8 cellular contexts compared by ENCODE assay signal in genomic region chr12:95859344-95859816, GRCh38. TPM values are rescaled to one million over a fixed set of nuclear protein-coding genes. Genes with fewer than 3 reads are reported as not detected.
DNase-seq lines count a peak whose midpoint lies in the region; ATAC-seq and TF ChIP-seq lines count a peak whose summit lies in the region.

No MANE protein-coding gene starts in this region.

- peak overlapping the region; percentile 62 for H3K27ac ChIP-seq in AG04450 (ENCODE audit: low read depth, low read length)
- H3K27ac ChIP-seq in iPS-18a (ENCODE audit: low read length) = peak overlapping the region; percentile 92

- no peaks in the 10 kb centered on the region for H3K9me3 Mint-ChIP-seq in activated T-cell treated with anti-CD3 and anti-CD28 coated beads, Interleukin-2, amount 50 U/mL, for 4 hours

- H3K4me3 Mint-ChIP-seq in activated T-cell treated with anti-CD3 and anti-CD28 coated beads, Interleukin-2, amount 50 U/mL, for 4 hours = no peak overlapping the region

- H3K9ac ChIP-seq in iPS-18a (ENCODE audit: low read length) = peak overlapping the region; percentile 98

- H3K27me3 Mint-ChIP-seq in activated T-cell treated with anti-CD3 and anti-CD28 coated beads, Interleukin-2, amount 50 U/mL, for 4 hours (ENCODE audit: low read depth) = no peaks in the 10 kb centered on the region

- TF ChIP-seq CTCF in AG04450 (IDR thresholded peaks at IDR 0.05; ENCODE audit: low read depth, low read length) = no peak
- no peak for TF ChIP-seq CTCF in LNCaP clone FGC (IDR thresholded peaks at IDR 0.05; ENCODE audit: control insufficient read depth, extremely low read depth, insufficient read depth)

- peak; percentile 31 for ATAC-seq in GM18502 (IDR thresholded peaks at IDR 0.05; ENCODE audit: poor library complexity, unreplicated experiment)
- peak; percentile 27 to 36 for ATAC-seq in activated T-cell treated with anti-CD3 and anti-CD28 coated beads, Interleukin-2, amount 50 U/mL, for 4 hours

- H3K4me1 Mint-ChIP-seq in activated T-cell treated with anti-CD3 and anti-CD28 coated beads, Interleukin-2, amount 50 U/mL, for 4 hours (ENCODE audit: low read depth) = peaks cover 24% of the 10 kb centered on the region

- POLR2A ChIA-PET in AG04450 (lab: Yijun Ruan, JAX) = no interaction called here

- H3K27me3 ChIP-seq in AG04450 (ENCODE audit: control insufficient read depth, insufficient read depth, low read length) = no peaks in the 10 kb centered on the region
- no peaks in the 10 kb centered on the region for H3K27me3 ChIP-seq in iPS-18a (ENCODE audit: control insufficient read depth, insufficient read depth, low read length)

- peaks cover 35% of the 10 kb centered on the region for H3K36me3 ChIP-seq in iPS-18a (ENCODE audit: control insufficient read depth, low read depth, low read length)

- H3K4me1 ChIP-seq in iPS-18a (ENCODE audit: control insufficient read depth, low read depth, low read length) = no peaks in the 10 kb centered on the region

- DNase-seq in AG04450 (ENCODE audit: low read depth, low spot score) = no peak
- DNase-seq in LNCaP clone FGC (ENCODE audit: low read depth) = no peak
- DNase-seq in activated T-cell treated with anti-CD3 and anti-CD28 coated beads, Interleukin-2, amount 50 U/mL, for 4 hours = no peak
- peak; percentile 34 for DNase-seq in stimulated activated CD8-positive, alpha-beta memory T cell treated with anti-CD3 and anti-CD28 coated beads, Interleukin-4, amount 100 ng/mL, for 48 hours
- DNase-seq in H4 (ENCODE audit: low spot score) = no peak
- no peak for DNase-seq in MV-4-11 (lab: John Stamatoyannopoulos, UW)

- H3K9me3 ChIP-seq in AG04450 (ENCODE audit: control insufficient read depth, insufficient read depth, low read length) = peaks cover 3% of the 10 kb centered on the region; the same call in 1 of the 2 replicates
- no peaks in the 10 kb centered on the region for H3K9me3 ChIP-seq in iPS-18a (ENCODE audit: control insufficient read depth, low read depth, low read length)

- CTCF ChIA-PET in AG04450 (lab: Charles Lee) = no interaction called here

- H3K36me3 Mint-ChIP-seq in activated T-cell treated with anti-CD3 and anti-CD28 coated beads, Interleukin-2, amount 50 U/mL, for 4 hours (ENCODE audit: insufficient read depth) = peaks cover 25% of the 10 kb centered on the region

- H3K4me3 ChIP-seq in AG04450 (ENCODE audit: low read depth, low read length) = peak overlapping the region; percentile 80
- peak overlapping the region; percentile 96 for H3K4me3 ChIP-seq in LNCaP clone FGC (ENCODE audit: low read depth, low read length)
- H3K4me3 ChIP-seq in iPS-18a (ENCODE audit: low read length) = peak overlapping the region; percentile 75

RNA-seq across cellular contexts. Expression of gene SNRPF, which starts 0.6 kb away (rescaled TPM):
- polyA plus RNA-seq in AG04450 (2011; rRNA removed) = 12.7 and 21.4 TPM in 2 replicates
- 6.3 and 6.6 TPM in 2 replicates for polyA minus RNA-seq in AG04450 (2011; rRNA and poly(A)+ RNA removed)
- 10 to 100 TPM; 70.3 to 81.5 (median 79.7) TPM for total RNA-seq in activated T-cell treated with anti-CD3 and anti-CD28 coated beads, Interleukin-2, amount 50 U/mL, for 4 hours
- 24.8 and 32.6 TPM in 2 replicates for total RNA-seq in H4 (2014; rRNA removed; shearing (Covaris generic))
